ENCODE assay signal across 11 cellular contexts in genomic region chr1:54169068-54169467, GRCh38. TPM values are rescaled to one million over a fixed set of nuclear protein-coding genes. Genes with fewer than 3 reads are reported as not detected.
"Had no signal": no experiment of that assay in that cellular context is flagged by ENCODE, and none has a peak within 500 bp of the region (broad histone marks: within the 10 kb centered on the region; RNA-seq: fewer than 3 reads in every experiment).

No MANE protein-coding gene starts in this region.

- H3K4me1 ChIP-seq: HAP-1 had no signal

- H3K9me3 Mint-ChIP-seq: HFFc6 had no signal

- H3K4me3 Mint-ChIP-seq: HFFc6 had no signal

- DNase-seq: GM23248, GOT3, H7, HFFc6, IMR-90, KBM-7 had no signal

- H3K27ac Mint-ChIP-seq: HFFc6 had no signal

- H3K36me3 ChIP-seq: HAP-1 had no signal

- H3K9me3 ChIP-seq: HAP-1 had no signal

- ATAC-seq: HCT116 had no signal

- H2AFZ ChIP-seq: GM23248 had no signal

- H3K4me3 ChIP-seq: GM23248, HAP-1 had no signal

- H3K27ac ChIP-seq: GM23248, HL-60 had no signal

- H3K9ac ChIP-seq: GM23248 had no signal

RNA-seq across cellular contexts. Expression of gene CDCP2, which starts 16.3 kb away (rescaled TPM):
- total RNA-seq: GM23248, H4, H7, HFFc6, HT1080, IMR-90 had no signal
- polyA plus RNA-seq: GM23248, IMR-90 had no signal
